ENCODE assay signal across 9 cellular contexts in the genomic region with DNA sequence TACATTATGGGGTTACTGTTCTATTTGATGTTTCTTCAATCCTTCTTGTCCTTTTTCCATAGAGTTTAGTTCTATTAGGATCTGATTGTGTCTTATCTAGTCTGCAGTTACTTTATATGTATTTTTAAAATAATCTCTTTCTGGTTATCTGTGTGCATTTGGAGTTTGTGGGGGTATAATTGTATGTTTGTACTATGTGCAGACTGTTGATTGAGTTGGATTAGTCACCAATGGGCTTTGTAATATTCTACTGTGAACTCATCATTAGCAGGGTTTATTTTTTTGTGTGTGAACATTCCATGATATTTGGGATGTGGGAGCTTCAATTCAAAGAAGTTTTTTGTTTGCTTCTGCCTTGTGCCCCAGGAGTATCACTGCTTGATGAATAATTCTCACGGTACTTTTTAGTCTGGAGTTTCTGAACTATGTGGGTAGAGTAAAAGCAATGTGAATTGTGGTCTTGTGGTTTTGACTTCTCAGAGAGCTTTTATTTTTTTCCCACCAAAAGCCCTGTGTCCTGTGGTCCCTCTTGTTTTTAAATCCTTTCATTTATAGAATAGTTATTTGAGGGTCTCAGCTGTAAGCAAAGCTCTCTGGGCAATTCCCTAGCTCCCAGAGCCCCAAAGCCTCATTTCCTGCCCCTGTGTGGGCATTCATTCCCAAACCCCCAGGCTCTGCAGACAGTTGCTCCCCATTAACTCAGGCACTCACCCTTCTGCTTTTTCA.
DNase-seq lines count a peak whose midpoint lies in the region; ATAC-seq lines count a peak whose summit lies in the region.
"Had no signal": no experiment of that assay in that cellular context is flagged by ENCODE, and none has a peak within 500 bp of the region (broad histone marks: within the 10 kb centered on the region; RNA-seq: fewer than 3 reads in every experiment).

No MANE protein-coding gene starts in this region.

- H3K9me3 Mint-ChIP-seq in activated naive CD4-positive, alpha-beta T cell treated with anti-CD3 and anti-CD28 coated beads, Interleukin-2, amount 50 U/mL, for 24 hours = no peaks in the 10 kb centered on the region

- H3K36me3 Mint-ChIP-seq in activated naive CD4-positive, alpha-beta T cell treated with anti-CD3 and anti-CD28 coated beads, Interleukin-2, amount 50 U/mL, for 24 hours = peaks cover 5% of the 10 kb centered on the region

- no peak for DNase-seq in activated naive CD4-positive, alpha-beta T cell (lab: John Stamatoyannopoulos, UW)
- DNase-seq in SK-MEL-5 (ENCODE audit: low read depth, low spot score) (peak; percentile 95), NCI-H1694 treated with DMSO at 0.1 percent for 48 hours (lab: John Stamatoyannopoulos, UW) (no peak), NCI-H1092 (lab: John Stamatoyannopoulos, UW) (no peak), NCI-H748 treated with DMSO at 0.1 percent for 48 hours (lab: John Stamatoyannopoulos, UW) (no peak)
- DNase-seq in stimulated activated naive CD8-positive, alpha-beta T cell treated with anti-CD3 and anti-CD28 coated beads, Interleukin-15, Interleukin-2, amounts not matched to agents 100 U/mL and 50 U/mL, for 24 hours = no peak

- in situ Hi-C loops in SK-MEL-5 (cut with HindIII; ENCODE audit: low pct_unique_long_range_greater_than_20kb, low sequenced_read_pairs) = no loop called here

- peak overlapping the region; percentile 60 for H3K4me3 Mint-ChIP-seq in activated naive CD4-positive, alpha-beta T cell treated with anti-CD3 and anti-CD28 coated beads, Interleukin-2, amount 50 U/mL, for 24 hours
- H3K4me3 Mint-ChIP-seq: WTC11 had no signal

- peak; percentile 82 for ATAC-seq in HG02970 (IDR thresholded peaks at IDR 0.05; ENCODE audit: low FRiP score, unreplicated experiment)
- peak; percentile 69 for ATAC-seq in stimulated activated naive CD8-positive, alpha-beta T cell treated with anti-CD3 and anti-CD28 coated beads, Interleukin-15, Interleukin-2, amounts not matched to agents 100 U/mL and 50 U/mL, for 24 hours
- ATAC-seq: WTC11 had no signal

- no peaks in the 10 kb centered on the region for H3K27me3 Mint-ChIP-seq in activated naive CD4-positive, alpha-beta T cell treated with anti-CD3 and anti-CD28 coated beads, Interleukin-2, amount 50 U/mL, for 24 hours

- peaks cover 46% of the 10 kb centered on the region for H3K4me1 Mint-ChIP-seq in activated naive CD4-positive, alpha-beta T cell treated with anti-CD3 and anti-CD28 coated beads, Interleukin-2, amount 50 U/mL, for 24 hours

- H3K27ac Mint-ChIP-seq in activated naive CD4-positive, alpha-beta T cell treated with anti-CD3 and anti-CD28 coated beads, Interleukin-2, amount 50 U/mL, for 24 hours = peak overlapping the region; percentile 55
- H3K27ac Mint-ChIP-seq: WTC11 had no signal
